Comparison of ENCODE assay signal across 8 cellular contexts in the genomic region with DNA sequence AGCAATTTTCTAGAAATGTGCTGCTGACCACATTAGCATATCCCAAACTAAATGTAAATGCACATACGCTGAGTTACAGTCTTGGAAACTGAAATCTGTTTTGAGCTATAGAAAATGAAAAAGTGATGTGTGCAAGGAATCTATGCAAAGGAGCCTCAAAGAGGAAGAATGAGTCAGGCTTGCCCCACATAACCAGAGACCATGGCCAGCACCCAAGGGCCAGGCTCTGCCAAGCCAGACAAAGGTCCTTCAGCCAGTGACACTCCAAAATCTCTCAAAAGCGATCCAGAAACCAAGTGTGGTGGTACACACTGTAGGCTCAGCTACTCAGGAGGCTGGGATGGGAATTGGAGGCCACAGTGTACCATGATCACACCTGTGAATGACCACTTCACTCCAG.
A peak's percentile ranks its signal among the peaks of the same experiment; 100 is the strongest.
DNase-seq lines count a peak whose midpoint lies in the region; ATAC-seq and TF ChIP-seq lines count a peak whose summit lies in the region.

No MANE protein-coding gene starts in this region.

- H3K27me3 Mint-ChIP-seq in IgD-negative memory B cell (no peaks in the 10 kb centered on the region), WTC11 (ENCODE audit: low read depth) (no peaks in the 10 kb centered on the region)
- no peaks in the 10 kb centered on the region for H3K27me3 Mint-ChIP-seq in activated naive CD8-positive, alpha-beta T cell treated with anti-CD3 and anti-CD28 coated beads, Interleukin-2, amount 50 U/mL, for 24 hours

- no peak overlapping the region for H3K27ac ChIP-seq in effector memory CD4-positive, alpha-beta T cell (ENCODE audit: insufficient read depth, low read length, poor library complexity, severe bottlenecking)

- peak; percentile 34 for DNase-seq in activated naive CD8-positive, alpha-beta T cell treated with anti-CD3 and anti-CD28 coated beads, Interleukin-2, amount 50 U/mL, for 24 hours
- DNase-seq in mucosa of descending colon (no peak), WTC11 (ENCODE audit: low spot score) (no peak), NCI-H2081 treated with DMSO at 0.1 percent for 48 hours (lab: John Stamatoyannopoulos, UW) (no peak)
- DNase-seq in effector memory CD4-positive, alpha-beta T cell, result no peak

- POLR2A ChIA-PET in WTC11 (lab: Charles Lee), result no interaction called here

- H3K36me3 Mint-ChIP-seq in IgD-negative memory B cell, result no peaks in the 10 kb centered on the region
- H3K36me3 Mint-ChIP-seq in activated naive CD8-positive, alpha-beta T cell treated with anti-CD3 and anti-CD28 coated beads, Interleukin-2, amount 50 U/mL, for 24 hours (ENCODE audit: low read depth), result no peaks in the 10 kb centered on the region
- H3K36me3 Mint-ChIP-seq in WTC11, result no peaks in the 10 kb centered on the region

- no peaks in the 10 kb centered on the region for H3K27me3 ChIP-seq in effector memory CD4-positive, alpha-beta T cell (replicated peaks; ENCODE audit: control insufficient read depth, insufficient read depth, low read length, poor library complexity, severe bottlenecking)

- H3K36me3 ChIP-seq in mucosa of descending colon (ENCODE audit: low read depth), result no peaks in the 10 kb centered on the region
- no peaks in the 10 kb centered on the region for H3K36me3 ChIP-seq in effector memory CD4-positive, alpha-beta T cell (ENCODE audit: control insufficient read depth, insufficient read depth, low read length)

- H3K27ac Mint-ChIP-seq in IgD-negative memory B cell (peak overlapping the region in 2 of 3 donors; percentile 15 to 64), WTC11 (no peak overlapping the region)
- H3K27ac Mint-ChIP-seq in activated naive CD8-positive, alpha-beta T cell treated with anti-CD3 and anti-CD28 coated beads, Interleukin-2, amount 50 U/mL, for 24 hours, result peak overlapping the region; percentile 89

- H3K4me1 Mint-ChIP-seq in IgD-negative memory B cell, result peaks cover 13 to 18% (median 14%) of the 10 kb centered on the region in 3 donors
- peaks cover 64% of the 10 kb centered on the region for H3K4me1 Mint-ChIP-seq in activated naive CD8-positive, alpha-beta T cell treated with anti-CD3 and anti-CD28 coated beads, Interleukin-2, amount 50 U/mL, for 24 hours
- peaks cover 17% of the 10 kb centered on the region for H3K4me1 Mint-ChIP-seq in WTC11

- H3K4me1 ChIP-seq in mucosa of descending colon (ENCODE audit: low read depth), result no peaks in the 10 kb centered on the region
- H3K4me1 ChIP-seq in effector memory CD4-positive, alpha-beta T cell (ENCODE audit: control insufficient read depth, insufficient read depth, low read length, poor library complexity, severe bottlenecking), result no peaks in the 10 kb centered on the region

- ATAC-seq in GM21529 (IDR thresholded peaks at IDR 0.05; ENCODE audit: unreplicated experiment) (peak; percentile 91), mucosa of descending colon (peak; percentile 71), WTC11 (no peak)
- ATAC-seq in activated naive CD8-positive, alpha-beta T cell treated with anti-CD3 and anti-CD28 coated beads, Interleukin-2, amount 50 U/mL, for 24 hours, result peak; percentile 78

- H3K9me3 Mint-ChIP-seq in IgD-negative memory B cell (no peaks in the 10 kb centered on the region), WTC11 (no peaks in the 10 kb centered on the region)
- no peaks in the 10 kb centered on the region for H3K9me3 Mint-ChIP-seq in activated naive CD8-positive, alpha-beta T cell treated with anti-CD3 and anti-CD28 coated beads, Interleukin-2, amount 50 U/mL, for 24 hours

- no peak overlapping the region for H3K4me3 ChIP-seq in mucosa of descending colon
- H3K4me3 ChIP-seq in effector memory CD4-positive, alpha-beta T cell (ENCODE audit: insufficient read depth, low read depth, low read length, poor library complexity, severe bottlenecking), result no peak overlapping the region

- H3K4me3 Mint-ChIP-seq in IgD-negative memory B cell (peak overlapping the region in 2 of 4 donors; percentile 76 to 78), WTC11 (no peak overlapping the region)
- H3K4me3 Mint-ChIP-seq in activated naive CD8-positive, alpha-beta T cell treated with anti-CD3 and anti-CD28 coated beads, Interleukin-2, amount 50 U/mL, for 24 hours, result no peak overlapping the region

- intact Hi-C loops in mucosa of descending colon (cut with DNase I, micrococcal nuclease), result no loop called here

- no peaks in the 10 kb centered on the region for H3K9me3 ChIP-seq in mucosa of descending colon
- H3K9me3 ChIP-seq in effector memory CD4-positive, alpha-beta T cell (ENCODE audit: control insufficient read depth, low read length), result no peaks in the 10 kb centered on the region

- TF ChIP-seq CTCF in mucosa of descending colon (IDR thresholded peaks at IDR 0.05) (no peak), WTC11 (IDR thresholded peaks at IDR 0.05) (no peak)

- CTCF ChIA-PET in WTC11 (lab: Charles Lee), result no interaction called here

- peak; percentile 46 for TF ChIP-seq POLR2A in GM15510 (IDR thresholded peaks at IDR 0.05; ENCODE audit: borderline replicate concordance, extremely low read depth, insufficient read length)

TF ChIP-seq in WTC11, 78 proteins besides CTCF, POLR2A, EP300 and RAD21 (continues in another document):
- TF ChIP-seq, protein P1, sequence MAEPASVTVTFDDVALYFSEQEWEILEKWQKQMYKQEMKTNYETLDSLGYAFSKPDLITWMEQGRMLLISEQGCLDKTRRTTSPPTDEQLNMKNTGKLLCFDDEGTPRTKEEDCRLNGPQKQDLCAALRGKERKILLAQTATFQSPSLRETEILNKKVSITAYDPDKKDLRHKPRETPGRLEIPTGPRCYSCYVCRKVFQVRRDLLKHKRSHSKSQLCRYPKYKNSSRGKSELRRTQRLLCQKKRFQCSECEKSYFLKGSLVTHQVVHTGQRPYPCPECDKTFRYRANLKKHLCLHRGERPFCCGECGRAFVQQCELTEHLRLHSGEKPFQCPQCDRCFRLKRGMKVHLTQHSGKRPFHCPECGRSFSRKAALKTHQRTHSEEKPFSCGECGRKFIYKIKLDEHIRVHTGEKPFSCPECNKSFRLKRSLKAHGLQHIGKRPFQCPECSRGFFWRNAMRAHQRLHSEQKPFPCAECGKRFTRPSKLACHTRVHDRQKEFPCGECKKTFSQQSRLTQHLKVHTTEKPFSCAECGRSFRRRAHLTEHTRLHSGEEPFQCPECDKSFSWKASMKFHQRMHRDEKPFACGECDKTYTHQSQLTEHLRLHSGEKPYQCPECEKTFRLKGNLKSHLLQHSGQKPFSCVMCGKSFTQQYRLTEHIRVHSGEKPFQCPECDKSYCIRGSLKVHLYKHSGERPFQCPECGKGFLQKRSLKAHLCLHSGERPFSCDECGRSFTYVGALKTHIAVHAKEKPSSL (CRISPR knock-in tag; conservative IDR thresholded peaks at IDR 0.05), result no peak
- TF ChIP-seq FOXJ3 (CRISPR knock-in tag; IDR thresholded peaks at IDR 0.05; ENCODE audit: borderline replicate concordance) (no peak), TCF7 (CRISPR knock-in tag; IDR thresholded peaks at IDR 0.05; ENCODE audit: low read depth) (no peak), SOX15 (CRISPR knock-in tag; IDR thresholded peaks at IDR 0.05) (no peak), ZNF317 (CRISPR knock-in tag; IDR thresholded peaks at IDR 0.05; ENCODE audit: borderline replicate concordance, low read depth) (no peak), SP1 (CRISPR knock-in tag; conservative IDR thresholded peaks at IDR 0.05) (no peak), KAT7 (CRISPR knock-in tag; IDR thresholded peaks at IDR 0.05; ENCODE audit: borderline replicate concordance) (no peak), NFE2L1 (CRISPR knock-in tag; IDR thresholded peaks at IDR 0.05) (no peak), FOXP1 (CRISPR knock-in tag; IDR thresholded peaks at IDR 0.05; ENCODE audit: borderline replicate concordance) (no peak), TEAD1 (CRISPR knock-in tag; IDR thresholded peaks at IDR 0.05) (no peak), PRRX2 (CRISPR knock-in tag; IDR thresholded peaks at IDR 0.05) (no peak), ZNF416 (CRISPR knock-in tag; IDR thresholded peaks at IDR 0.05) (no peak)
- TF ChIP-seq, protein P2, sequence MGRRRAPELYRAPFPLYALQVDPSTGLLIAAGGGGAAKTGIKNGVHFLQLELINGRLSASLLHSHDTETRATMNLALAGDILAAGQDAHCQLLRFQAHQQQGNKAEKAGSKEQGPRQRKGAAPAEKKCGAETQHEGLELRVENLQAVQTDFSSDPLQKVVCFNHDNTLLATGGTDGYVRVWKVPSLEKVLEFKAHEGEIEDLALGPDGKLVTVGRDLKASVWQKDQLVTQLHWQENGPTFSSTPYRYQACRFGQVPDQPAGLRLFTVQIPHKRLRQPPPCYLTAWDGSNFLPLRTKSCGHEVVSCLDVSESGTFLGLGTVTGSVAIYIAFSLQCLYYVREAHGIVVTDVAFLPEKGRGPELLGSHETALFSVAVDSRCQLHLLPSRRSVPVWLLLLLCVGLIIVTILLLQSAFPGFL (CRISPR knock-in tag; IDR thresholded peaks at IDR 0.05; ENCODE audit: borderline replicate concordance), result no peak
- TF ChIP-seq, protein P3, sequence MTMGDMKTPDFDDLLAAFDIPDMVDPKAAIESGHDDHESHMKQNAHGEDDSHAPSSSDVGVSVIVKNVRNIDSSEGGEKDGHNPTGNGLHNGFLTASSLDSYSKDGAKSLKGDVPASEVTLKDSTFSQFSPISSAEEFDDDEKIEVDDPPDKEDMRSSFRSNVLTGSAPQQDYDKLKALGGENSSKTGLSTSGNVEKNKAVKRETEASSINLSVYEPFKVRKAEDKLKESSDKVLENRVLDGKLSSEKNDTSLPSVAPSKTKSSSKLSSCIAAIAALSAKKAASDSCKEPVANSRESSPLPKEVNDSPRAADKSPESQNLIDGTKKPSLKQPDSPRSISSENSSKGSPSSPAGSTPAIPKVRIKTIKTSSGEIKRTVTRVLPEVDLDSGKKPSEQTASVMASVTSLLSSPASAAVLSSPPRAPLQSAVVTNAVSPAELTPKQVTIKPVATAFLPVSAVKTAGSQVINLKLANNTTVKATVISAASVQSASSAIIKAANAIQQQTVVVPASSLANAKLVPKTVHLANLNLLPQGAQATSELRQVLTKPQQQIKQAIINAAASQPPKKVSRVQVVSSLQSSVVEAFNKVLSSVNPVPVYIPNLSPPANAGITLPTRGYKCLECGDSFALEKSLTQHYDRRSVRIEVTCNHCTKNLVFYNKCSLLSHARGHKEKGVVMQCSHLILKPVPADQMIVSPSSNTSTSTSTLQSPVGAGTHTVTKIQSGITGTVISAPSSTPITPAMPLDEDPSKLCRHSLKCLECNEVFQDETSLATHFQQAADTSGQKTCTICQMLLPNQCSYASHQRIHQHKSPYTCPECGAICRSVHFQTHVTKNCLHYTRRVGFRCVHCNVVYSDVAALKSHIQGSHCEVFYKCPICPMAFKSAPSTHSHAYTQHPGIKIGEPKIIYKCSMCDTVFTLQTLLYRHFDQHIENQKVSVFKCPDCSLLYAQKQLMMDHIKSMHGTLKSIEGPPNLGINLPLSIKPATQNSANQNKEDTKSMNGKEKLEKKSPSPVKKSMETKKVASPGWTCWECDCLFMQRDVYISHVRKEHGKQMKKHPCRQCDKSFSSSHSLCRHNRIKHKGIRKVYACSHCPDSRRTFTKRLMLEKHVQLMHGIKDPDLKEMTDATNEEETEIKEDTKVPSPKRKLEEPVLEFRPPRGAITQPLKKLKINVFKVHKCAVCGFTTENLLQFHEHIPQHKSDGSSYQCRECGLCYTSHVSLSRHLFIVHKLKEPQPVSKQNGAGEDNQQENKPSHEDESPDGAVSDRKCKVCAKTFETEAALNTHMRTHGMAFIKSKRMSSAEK (CRISPR knock-in tag; IDR thresholded peaks at IDR 0.05; ENCODE audit: borderline replicate concordance), result no peak
